In genomic region chr2:119247844-119248271, GRCh38 we compare ENCODE assay signal across 21 cellular contexts. TPM values are rescaled to one million over a fixed set of nuclear protein-coding genes. Genes with fewer than 3 reads are reported as not detected.
"Had no signal": no experiment of that assay in that cellular context is flagged by ENCODE, and none has a peak within 500 bp of the region (broad histone marks: within the 10 kb centered on the region; RNA-seq: fewer than 3 reads in every experiment).

No MANE protein-coding gene starts in this region.

- H3K27ac Mint-ChIP-seq: activated CD4-positive, alpha-beta T cell treated with anti-CD3 and anti-CD28 coated beads for 36 hours; activated naive CD8-positive, alpha-beta T cell treated with anti-CD3 and anti-CD28 coated beads, Interleukin-2, amount 50 U/mL, for 24 hours; activated T-helper 1 cell treated with anti-CD3 and anti-CD28 coated beads, Interleukin-12 subunit alpha, Interleukin-12 subunit beta, Interleukin-2, Interleukin-4 antibody, amounts not matched to agents 30 ng/mL and 10 ng/mL and 1 ng/mL, durations not matched to agents 14 hours and 24 hours and 36 hours; nephron progenitor cell; progenitor cell of endocrine pancreas; stimulated activated naive CD8-positive, alpha-beta T cell treated with anti-CD3 and anti-CD28 coated beads, Interleukin-15, Interleukin-2, amounts not matched to agents 100 ng/mL and 50 ng/mL, for 24 hours; T-helper 2 cell treated with Interferon-gamma antibody and Interleukin-4, amounts not matched to agents 5 μg/mL and 100 μg/mL, for 36 hours had no signal

- H3K4me1 Mint-ChIP-seq: activated CD4-positive, alpha-beta T cell treated with anti-CD3 and anti-CD28 coated beads for 36 hours; activated naive CD8-positive, alpha-beta T cell treated with anti-CD3 and anti-CD28 coated beads, Interleukin-2, amount 50 U/mL, for 24 hours; central memory CD8-positive, alpha-beta T cell had no signal

- H3K9me3 Mint-ChIP-seq: activated naive CD8-positive, alpha-beta T cell treated with anti-CD3 and anti-CD28 coated beads, Interleukin-2, amount 50 U/mL, for 24 hours; activated T-helper 1 cell treated with anti-CD3 and anti-CD28 coated beads, Interleukin-12 subunit alpha, Interleukin-12 subunit beta, Interleukin-2, Interleukin-4 antibody, amounts not matched to agents 30 ng/mL and 10 ng/mL and 1 ng/mL, durations not matched to agents 14 hours and 24 hours and 36 hours; central memory CD8-positive, alpha-beta T cell; stimulated activated naive CD8-positive, alpha-beta T cell treated with anti-CD3 and anti-CD28 coated beads, Interleukin-15, Interleukin-2, amounts not matched to agents 100 ng/mL and 50 ng/mL, for 24 hours; T-helper 2 cell treated with Interferon-gamma antibody and Interleukin-4, amounts not matched to agents 5 μg/mL and 100 μg/mL, for 36 hours had no signal

- ATAC-seq: activated CD4-positive, alpha-beta T cell treated with anti-CD3 and anti-CD28 coated beads for 36 hours; activated naive CD8-positive, alpha-beta T cell treated with anti-CD3 and anti-CD28 coated beads, Interleukin-2, amount 50 U/mL, for 24 hours; gastrocnemius medialis had no signal

- H3K27me3 Mint-ChIP-seq: activated CD4-positive, alpha-beta T cell treated with anti-CD3 and anti-CD28 coated beads for 36 hours; progenitor cell of endocrine pancreas; stimulated activated naive CD8-positive, alpha-beta T cell treated with anti-CD3 and anti-CD28 coated beads, Interleukin-15, Interleukin-2, amounts not matched to agents 100 ng/mL and 50 ng/mL, for 24 hours had no signal

- H3K27ac ChIP-seq: brain microvascular endothelial cell, colonic mucosa, gastrocnemius medialis, SK-N-MC, suprapubic skin, transverse colon had no signal

- H3K9me3 ChIP-seq: colonic mucosa, gastrocnemius medialis, suprapubic skin, transverse colon had no signal

- H3K4me1 ChIP-seq: colonic mucosa, transverse colon had no signal

- H3K27me3 ChIP-seq: brain microvascular endothelial cell, colonic mucosa, gastrocnemius medialis, suprapubic skin, transverse colon had no signal

- DNase-seq: activated CD4-positive, alpha-beta T cell treated with anti-CD3 and anti-CD28 coated beads, Interleukin-2, amount 50 U/mL, for 48 hours; activated naive CD4-positive, alpha-beta T cell treated with Interleukin-2 at 50 U/mL for 16 hours; activated naive CD8-positive, alpha-beta T cell treated with anti-CD3 and anti-CD28 coated beads, Interleukin-2, amount 50 U/mL, for 24 hours; colonic mucosa; erythroblast; gastrocnemius medialis; kidney glomerular epithelial cell; midbrain; nephron progenitor cell; transverse colon had no signal

- FAIRE-seq: TTC549 had no signal

- H3K4me3 ChIP-seq: colonic mucosa, gastrocnemius medialis, SK-N-MC, suprapubic skin, transverse colon had no signal

- H3K4me3 Mint-ChIP-seq: activated CD4-positive, alpha-beta T cell treated with anti-CD3 and anti-CD28 coated beads for 36 hours; activated naive CD8-positive, alpha-beta T cell treated with anti-CD3 and anti-CD28 coated beads, Interleukin-2, amount 50 U/mL, for 24 hours; activated T-helper 1 cell treated with anti-CD3 and anti-CD28 coated beads, Interleukin-12 subunit alpha, Interleukin-12 subunit beta, Interleukin-2, Interleukin-4 antibody, amounts not matched to agents 30 ng/mL and 10 ng/mL and 1 ng/mL, durations not matched to agents 14 hours and 24 hours and 36 hours; central memory CD8-positive, alpha-beta T cell; nephron progenitor cell; stimulated activated naive CD8-positive, alpha-beta T cell treated with anti-CD3 and anti-CD28 coated beads, Interleukin-15, Interleukin-2, amounts not matched to agents 100 ng/mL and 50 ng/mL, for 24 hours; T-helper 2 cell treated with Interferon-gamma antibody and Interleukin-4, amounts not matched to agents 5 μg/mL and 100 μg/mL, for 36 hours had no signal

- H3K36me3 ChIP-seq: colonic mucosa, transverse colon had no signal

RNA-seq across cellular contexts. Expression of gene STEAP3, which starts 24.2 kb away (rescaled TPM):
- total RNA-seq: occipital lobe had no signal
